16 cellular contexts compared by ENCODE assay signal in genomic region chr4:40335508-40335860, GRCh38. TPM values are rescaled to one million over a fixed set of nuclear protein-coding genes. Genes with fewer than 3 reads are reported as not detected.
DNase-seq lines count a peak whose midpoint lies in the region; ATAC-seq, FAIRE-seq and TF ChIP-seq lines count a peak whose summit lies in the region.
"Had no signal": no experiment of that assay in that cellular context is flagged by ENCODE, and none has a peak within 500 bp of the region (broad histone marks: within the 10 kb centered on the region; RNA-seq: fewer than 3 reads in every experiment).

No MANE protein-coding gene starts in this region.

- ATAC-seq in A549 (peak; percentile 72 to 74), GM18520 (IDR thresholded peaks at IDR 0.05; ENCODE audit: unreplicated experiment) (no peak), GM21423 (IDR thresholded peaks at IDR 0.05; ENCODE audit: unreplicated experiment) (no peak)
- ATAC-seq: activated CD8-positive, alpha-beta T cell treated with anti-CD3 and anti-CD28 coated beads, Interleukin-2, amount 10 ng/mL, durations not matched to agents 7 days and 5 days; gastroesophageal sphincter had no signal

- no peak for TF ChIP-seq POLR2A in A549 (IDR thresholded peaks at IDR 0.05; ENCODE audit: low read length)

- WGBS in A549 (ENCODE audit: missing lambda C conversion rate): 48% methylated on average over 4 of the region's 4 CpGs

- H3K4me3 ChIP-seq in A549: no peak overlapping the region
- H3K4me3 ChIP-seq in iPS-18a (ENCODE audit: low read length): peak overlapping the region; percentile 28
- H3K4me3 ChIP-seq: ascending aorta, gastroesophageal sphincter, vagina had no signal

- H3K4me2 ChIP-seq in A549: peak overlapping the region; percentile 62

- POLR2A ChIA-PET in A549 (lab: Yijun Ruan, JAX): no interaction called here

- peaks cover 4% of the 10 kb centered on the region for H3K27me3 ChIP-seq in iPS-18a (ENCODE audit: control insufficient read depth, insufficient read depth, low read length)
- H3K27me3 ChIP-seq: ascending aorta, gastroesophageal sphincter, vagina had no signal

- H3K27ac ChIP-seq in A549: peak overlapping the region; percentile 79 to 88
- H3K27ac ChIP-seq in iPS-18a (ENCODE audit: low read length): no peak overlapping the region
- H3K27ac ChIP-seq: ascending aorta, gastroesophageal sphincter, vagina had no signal

- H3K9me3 ChIP-seq in A549: no peaks in the 10 kb centered on the region
- no peaks in the 10 kb centered on the region for H3K9me3 ChIP-seq in iPS-18a (ENCODE audit: control insufficient read depth, low read depth, low read length)
- H3K9me3 ChIP-seq: ascending aorta, gastroesophageal sphincter, vagina had no signal

- no peak for TF ChIP-seq RAD21 in A549 (conservative IDR thresholded peaks at IDR 0.05 in 1 of 2, IDR thresholded peaks at IDR 0.05 in 1 of 2)

- DNase-seq in A549 (ENCODE audit: low read depth in 1 of 2, low spot score in 1 of 2): peak in 1 of 2 experiments; percentile 43
- peak; percentile 72 for DNase-seq in HCEC 1CT
- peak; percentile 65 for DNase-seq in amniotic epithelial cell (ENCODE audit: low read depth)
- no peak for DNase-seq in NCI-H2107 (lab: John Stamatoyannopoulos, UW)
- no peak for DNase-seq in AML-193 (lab: John Stamatoyannopoulos, UW)
- DNase-seq: activated CD8-positive, alpha-beta T cell treated with anti-CD3 and anti-CD28 coated beads, Interleukin-2, amount 10 ng/mL, durations not matched to agents 7 days and 5 days; Calu3; kidney; midbrain; MM.1S had no signal

- TF ChIP-seq EP300 in A549 (IDR thresholded peaks at IDR 0.05): no peak

- peak overlapping the region; percentile 2 for H3K9ac ChIP-seq in iPS-18a (ENCODE audit: low read length)

- H3K4me1 ChIP-seq in A549 (peaks cover 43% of the 10 kb centered on the region), iPS-18a (ENCODE audit: control insufficient read depth, low read depth, low read length) (peaks cover 23% of the 10 kb centered on the region)
- H3K4me1 ChIP-seq: ascending aorta, gastroesophageal sphincter had no signal

- CTCF ChIA-PET in A549 (lab: Yijun Ruan, JAX): interaction anchor here (0.6 to 8.1 kb wide), 4 partner anchors 8 to 384 kb away, joined by 3 to 45 read pairs (median 12); no protein-coding TSS in a partner anchor

- no peaks in the 10 kb centered on the region for H3K36me3 ChIP-seq in iPS-18a (ENCODE audit: control insufficient read depth, low read depth, low read length)
- H3K36me3 ChIP-seq: ascending aorta, gastroesophageal sphincter, vagina had no signal

- FAIRE-seq in A549 (lab: Jason Lieb, UNC): no peak
- FAIRE-seq: kidney had no signal

- TF ChIP-seq CTCF in A549 (IDR thresholded peaks at IDR 0.05): no peak

TF ChIP-seq in A549, 52 proteins besides CTCF, POLR2A, EP300 and RAD21:
- TF ChIP-seq BHLHE40 (IDR thresholded peaks at IDR 0.05; ENCODE audit: low read depth, low read length) (no peak), FOSL2 (IDR thresholded peaks at IDR 0.05) (0 out of 2 replicates have a peak, but pooled peaks have one; percentile 15), FOSL2 (CRISPR knock-in tag; IDR thresholded peaks at IDR 0.05) (no peak), KDM1A (IDR thresholded peaks at IDR 0.05; ENCODE audit: low read depth) (no peak), JUNB (IDR thresholded peaks at IDR 0.05) (0 out of 2 replicates have a peak, but pooled peaks have one; percentile 26)
- TF ChIP-seq, protein P1, sequence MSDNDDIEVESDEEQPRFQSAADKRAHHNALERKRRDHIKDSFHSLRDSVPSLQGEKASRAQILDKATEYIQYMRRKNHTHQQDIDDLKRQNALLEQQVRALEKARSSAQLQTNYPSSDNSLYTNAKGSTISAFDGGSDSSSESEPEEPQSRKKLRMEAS (IDR thresholded peaks at IDR 0.05): 0 out of 2 replicates have a peak, but pooled peaks have one; percentile 24

RNA-seq across cellular contexts. Expression of gene CHRNA9, which starts 0.4 kb away (rescaled TPM):
- polyA plus RNA-seq in A549 (2011; rRNA removed) (1.6 and 1.9 TPM in 2 replicates), A549 (2017; fragmentation: RNase III; extraction: RNeasy Plus Mini Kit Qiagen cat#74134 plus additional on column Dnase treatment) (0.54 to 2.0 TPM (median 1.3 TPM) in 3 replicates)
- 0.36 and 0.70 TPM in 2 replicates for polyA plus RNA-seq in A549 (2012; cell fraction: cytosol; rRNA removed)
- polyA plus RNA-seq in A549 (2012; cell fraction: nucleus; rRNA removed): 0.32 and 0.83 TPM in 2 replicates
- polyA minus RNA-seq in A549 (2011; rRNA and poly(A)+ RNA removed): 1.2 and 2.7 TPM in 2 replicates

Comparison
In these comparisons a context has a peak if more than half of its experiments do, and no peak if none do; other contexts are left out.
1. ATAC-seq: peak in A549 (2 of 2); none in GM18520 (single experiment) and GM21423 (single experiment).
2. DNase-seq: peak in HCEC 1CT (single experiment) and amniotic epithelial cell (single experiment); none in NCI-H2107 (single experiment) and AML-193 (0 of 2).